Comparison of ENCODE assay signal across 11 cellular contexts in genomic region chr11:83583953-83584352, GRCh38.
A peak's percentile ranks its signal among the peaks of the same experiment; 100 is the strongest.
DNase-seq lines count a peak whose midpoint lies in the region; ATAC-seq, FAIRE-seq and TF ChIP-seq lines count a peak whose summit lies in the region.
"Had no signal": no experiment of that assay in that cellular context is flagged by ENCODE, and none has a peak within 500 bp of the region (broad histone marks: within the 10 kb centered on the region; RNA-seq: fewer than 3 reads in every experiment).

No MANE protein-coding gene starts in this region.

- no peaks in the 10 kb centered on the region for H3K9me3 Mint-ChIP-seq in T-helper 2 cell treated with Interferon-gamma antibody and Interleukin-4, amounts not matched to agents 5 μg/mL and 100 μg/mL, for 36 hours

- H2AFZ ChIP-seq in Karpas-422 (ENCODE audit: low read length) = no peak overlapping the region

- no peak overlapping the region for H3K27ac Mint-ChIP-seq in T-helper 2 cell treated with Interferon-gamma antibody and Interleukin-4, amounts not matched to agents 5 μg/mL and 100 μg/mL, for 36 hours

- peak; percentile 85 for FAIRE-seq in GM12891 (lab: Jason Lieb, UNC)
- FAIRE-seq: GM19239 had no signal

- no peaks in the 10 kb centered on the region for H3K36me3 ChIP-seq in Karpas-422 (ENCODE audit: insufficient read depth, low read length)

- H3K27me3 ChIP-seq in Karpas-422 (ENCODE audit: low read length) = no peaks in the 10 kb centered on the region

- H3K36me3 Mint-ChIP-seq in T-helper 2 cell treated with Interferon-gamma antibody and Interleukin-4, amounts not matched to agents 5 μg/mL and 100 μg/mL, for 36 hours (ENCODE audit: low read depth) = no peaks in the 10 kb centered on the region

- H3K9me3 ChIP-seq in Karpas-422 (ENCODE audit: low read length) = no peaks in the 10 kb centered on the region

- no peak overlapping the region for H3K4me2 ChIP-seq in Karpas-422 (ENCODE audit: low read depth, low read length, poor library complexity, severe bottlenecking)

- H3K27me3 Mint-ChIP-seq in T-helper 2 cell treated with Interferon-gamma antibody and Interleukin-4, amounts not matched to agents 5 μg/mL and 100 μg/mL, for 36 hours (ENCODE audit: low read depth) = peaks cover 2% of the 10 kb centered on the region

- H3K9me2 ChIP-seq in Karpas-422 (replicated peaks; ENCODE audit: insufficient read depth, low read length) = no peaks in the 10 kb centered on the region

- no peak overlapping the region for H3K4me3 ChIP-seq in Karpas-422 (ENCODE audit: low read length)
- H3K4me3 ChIP-seq: SK-N-MC had no signal

- H3K4me1 ChIP-seq in Karpas-422 (ENCODE audit: low read length) = peaks cover 9% of the 10 kb centered on the region

- H4K20me1 ChIP-seq in Karpas-422 (ENCODE audit: insufficient read depth, low read depth, low read length) = no peaks in the 10 kb centered on the region

- peak; percentile 16 for DNase-seq in GM12891 (ENCODE audit: insufficient read length, low spot score)
- DNase-seq in iris pigment epithelial cell (ENCODE audit: low read depth) = peak; percentile 81
- DNase-seq in substantia nigra (lab: John Stamatoyannopoulos, UW) = no peak
- DNase-seq in Karpas-422 = no peak
- no peak for DNase-seq in T-helper 2 cell treated with Interferon-gamma antibody and Interleukin-4, amounts not matched to agents 5 μg/mL and 100 μg/mL, for 36 hours (ENCODE audit: low spot score)
- no peak for DNase-seq in NCI-H1436 (lab: John Stamatoyannopoulos, UW)
- DNase-seq: caudate nucleus had no signal

- H3K9ac ChIP-seq in Karpas-422 (ENCODE audit: low read length) = no peak overlapping the region

- peak; percentile 99 for ATAC-seq in GM21526 (IDR thresholded peaks at IDR 0.05; ENCODE audit: low FRiP score, unreplicated experiment)
- peak; percentile 91 for ATAC-seq in HG03460 (IDR thresholded peaks at IDR 0.05; ENCODE audit: unreplicated experiment)

- no peak for TF ChIP-seq POLR2A in GM12891 (IDR thresholded peaks at IDR 0.05; ENCODE audit: low read depth, low read length)

- no peak overlapping the region for H3K27ac ChIP-seq in substantia nigra (ENCODE audit: low read depth, low read length, poor library complexity, severe bottlenecking)
- no peak overlapping the region for H3K27ac ChIP-seq in Karpas-422 (ENCODE audit: low read length)
- H3K27ac ChIP-seq: SK-N-MC had no signal

- H3K4me1 Mint-ChIP-seq in T-helper 2 cell treated with Interferon-gamma antibody and Interleukin-4, amounts not matched to agents 5 μg/mL and 100 μg/mL, for 36 hours (ENCODE audit: low read depth) = no peaks in the 10 kb centered on the region

- H3K4me3 Mint-ChIP-seq in T-helper 2 cell treated with Interferon-gamma antibody and Interleukin-4, amounts not matched to agents 5 μg/mL and 100 μg/mL, for 36 hours = no peak overlapping the region

- no peaks in the 10 kb centered on the region for H3K79me2 ChIP-seq in Karpas-422 (ENCODE audit: low read length)

TF ChIP-seq in GM12891, 5 proteins besides CTCF, POLR2A, EP300 and RAD21:
- no peak for TF ChIP-seq TAF1 (IDR thresholded peaks at IDR 0.05; ENCODE audit: low read depth, low read length)

Comparison
In these comparisons a context has a peak if more than half of its experiments do, and no peak if none do; other contexts are left out.
1. DNase-seq: peak in GM12891 (single experiment) and iris pigment epithelial cell (single experiment); none in substantia nigra (0 of 49), Karpas-422 (single experiment), T-helper 2 cell treated with Interferon-gamma antibody and Interleukin-4, amounts not matched to agents 5 μg/mL and 100 μg/mL, for 36 hours (single experiment) and NCI-H1436 (single experiment).